25 cellular contexts compared by ENCODE assay signal in genomic region chr17:19341211-19341631, GRCh38. TPM values are rescaled to one million over a fixed set of nuclear protein-coding genes. Genes with fewer than 3 reads are reported as not detected.
DNase-seq lines count a peak whose midpoint lies in the region; ATAC-seq, FAIRE-seq and TF ChIP-seq lines count a peak whose summit lies in the region.
"Had no signal": no experiment of that assay in that cellular context is flagged by ENCODE, and none has a peak within 500 bp of the region (broad histone marks: within the 10 kb centered on the region; RNA-seq: fewer than 3 reads in every experiment).

No MANE protein-coding gene starts in this region.

- H3K4me1 ChIP-seq in astrocyte (ENCODE audit: insufficient read depth, low read length): peaks cover 14% of the 10 kb centered on the region
- H3K4me1 ChIP-seq in mesodermal cell (ENCODE audit: control insufficient read depth, insufficient read depth, low read length, poor library complexity, severe bottlenecking): peaks cover 15% of the 10 kb centered on the region

- H3K4me1 Mint-ChIP-seq in astrocyte (ENCODE audit: low read depth, unreplicated experiment): peaks cover 26% of the 10 kb centered on the region
- H3K4me1 Mint-ChIP-seq in activated T-helper 1 cell treated with anti-CD3 and anti-CD28 coated beads, Interleukin-12 subunit alpha, Interleukin-12 subunit beta, Interleukin-2, Interleukin-4 antibody, amounts not matched to agents 30 ng/mL and 10 ng/mL and 1 ng/mL, durations not matched to agents 14 hours and 24 hours and 36 hours (ENCODE audit: low read depth): no peaks in the 10 kb centered on the region
- H3K4me1 Mint-ChIP-seq: CD4-positive, alpha-beta memory T cell had no signal

- H3K9ac ChIP-seq in astrocyte (ENCODE audit: low read length): no peak overlapping the region
- H3K9ac ChIP-seq: KMS-11 had no signal

- H3K36me3 Mint-ChIP-seq in astrocyte (ENCODE audit: low read depth, unreplicated experiment): peaks cover 2% of the 10 kb centered on the region
- H3K36me3 Mint-ChIP-seq in activated T-helper 1 cell treated with anti-CD3 and anti-CD28 coated beads, Interleukin-12 subunit alpha, Interleukin-12 subunit beta, Interleukin-2, Interleukin-4 antibody, amounts not matched to agents 30 ng/mL and 10 ng/mL and 1 ng/mL, durations not matched to agents 14 hours and 24 hours and 36 hours (ENCODE audit: low read depth): no peaks in the 10 kb centered on the region
- H3K36me3 Mint-ChIP-seq: CD4-positive, alpha-beta memory T cell had no signal

- no peaks in the 10 kb centered on the region for H3K27me3 Mint-ChIP-seq in astrocyte (ENCODE audit: low read depth, unreplicated experiment)
- H3K27me3 Mint-ChIP-seq in activated T-helper 1 cell treated with anti-CD3 and anti-CD28 coated beads, Interleukin-12 subunit alpha, Interleukin-12 subunit beta, Interleukin-2, Interleukin-4 antibody, amounts not matched to agents 30 ng/mL and 10 ng/mL and 1 ng/mL, durations not matched to agents 14 hours and 24 hours and 36 hours (ENCODE audit: insufficient read depth): peaks cover 6% of the 10 kb centered on the region

- no peak overlapping the region for H3K27ac ChIP-seq in astrocyte (ENCODE audit: low read depth, low read length)
- peak overlapping the region; percentile 71 for H3K27ac ChIP-seq in mesodermal cell (ENCODE audit: low read depth, low read length, severe bottlenecking)
- H3K27ac ChIP-seq in substantia nigra (ENCODE audit: low read depth, low read length, poor library complexity, severe bottlenecking): peak overlapping the region; percentile 53
- H3K27ac ChIP-seq: 22Rv1, esophagus muscularis mucosa, gastrocnemius medialis, KMS-11 had no signal

- FAIRE-seq in astrocyte (lab: Jason Lieb, UNC): no peak

- H4K20me1 ChIP-seq in astrocyte (ENCODE audit: insufficient read depth, low read length): no peaks in the 10 kb centered on the region

- 61 to 81% methylated on average over 3 to 7 of the region's 7 CpGs for WGBS in mesodermal cell (ENCODE audit: insufficient coverage in 2 of 2), 2 experiments

- H3K9me3 ChIP-seq in astrocyte (ENCODE audit: insufficient read depth, low read depth, low read length): no peaks in the 10 kb centered on the region
- no peaks in the 10 kb centered on the region for H3K9me3 ChIP-seq in mesodermal cell (ENCODE audit: control insufficient read depth, low read length)
- H3K9me3 ChIP-seq: esophagus muscularis mucosa, gastrocnemius medialis, HAP-1 had no signal

- H3K4me3 ChIP-seq in astrocyte (ENCODE audit: insufficient read depth, low read depth, low read length): no peak overlapping the region
- H3K4me3 ChIP-seq in mesodermal cell (ENCODE audit: extremely low read depth, insufficient read depth, low read length, poor library complexity, severe bottlenecking): no peak overlapping the region
- H3K4me3 ChIP-seq: esophagus muscularis mucosa, gastrocnemius medialis, HAP-1, SK-N-MC had no signal

- H2AFZ ChIP-seq in astrocyte (ENCODE audit: low read depth, low read length): no peak overlapping the region

- peak overlapping the region; percentile 70 for H3K27ac Mint-ChIP-seq in astrocyte (ENCODE audit: unreplicated experiment)
- H3K27ac Mint-ChIP-seq in activated T-helper 1 cell treated with anti-CD3 and anti-CD28 coated beads, Interleukin-12 subunit alpha, Interleukin-12 subunit beta, Interleukin-2, Interleukin-4 antibody, amounts not matched to agents 30 ng/mL and 10 ng/mL and 1 ng/mL, durations not matched to agents 14 hours and 24 hours and 36 hours: no peak overlapping the region
- H3K27ac Mint-ChIP-seq: T-helper 17 cell had no signal

- H3K79me2 ChIP-seq in astrocyte (ENCODE audit: insufficient read depth, low read length): no peaks in the 10 kb centered on the region

- DNase-seq in activated CD4-positive, CD25-positive, alpha-beta regulatory T cell treated with anti-CD3 and anti-CD28 coated beads, Interleukin-2, amount 50 U/mL, for 72 hours: peak; percentile 28
- no peak for DNase-seq in activated CD4-positive, CD25-positive, alpha-beta regulatory T cell (lab: John Stamatoyannopoulos, UW)
- DNase-seq in astrocyte (ENCODE audit: low read depth): no peak
- no peak for DNase-seq in substantia nigra (lab: John Stamatoyannopoulos, UW)
- DNase-seq in NCI-H187 treated with DMSO at 0.1 percent for 48 hours (lab: John Stamatoyannopoulos, UW): no peak
- DNase-seq in activated T-helper 1 cell treated with anti-CD3 and anti-CD28 coated beads, Interleukin-12 subunit alpha, Interleukin-12 subunit beta, Interleukin-2, Interleukin-4 antibody, amounts not matched to agents 30 ng/mL and 10 ng/mL and 1 ng/mL, durations not matched to agents 14 hours and 24 hours and 36 hours (ENCODE audit: low spot score): no peak
- DNase-seq: activated CD4-positive, alpha-beta T cell treated with anti-CD3 and anti-CD28 coated beads, Interleukin-2, amount 50 U/mL, for 1 hour; activated gamma-delta T cell; CD4-positive, alpha-beta memory T cell; cerebellar nuclear complex; DMS153; effector memory CD4-positive, alpha-beta T cell; gastrocnemius medialis; mammary epithelial cell; NCI-H146; T-helper 17 cell had no signal

- no peaks in the 10 kb centered on the region for H3K27me3 ChIP-seq in astrocyte (ENCODE audit: insufficient read depth, low read length)
- H3K27me3 ChIP-seq: esophagus muscularis mucosa, gastrocnemius medialis had no signal

- intact Hi-C loops in activated T-helper 1 cell treated with anti-CD3 and anti-CD28 coated beads, Interleukin-12 subunit alpha, Interleukin-12 subunit beta, Interleukin-2, Interleukin-4 antibody, amounts not matched to agents 30 ng/mL and 10 ng/mL and 1 ng/mL, durations not matched to agents 14 hours and 24 hours and 36 hours (cut with micrococcal nuclease): no loop called here

- peak overlapping the region; percentile 23 for H3K4me3 Mint-ChIP-seq in astrocyte (ENCODE audit: unreplicated experiment)
- no peak overlapping the region for H3K4me3 Mint-ChIP-seq in activated T-helper 1 cell treated with anti-CD3 and anti-CD28 coated beads, Interleukin-12 subunit alpha, Interleukin-12 subunit beta, Interleukin-2, Interleukin-4 antibody, amounts not matched to agents 30 ng/mL and 10 ng/mL and 1 ng/mL, durations not matched to agents 14 hours and 24 hours and 36 hours
- H3K4me3 Mint-ChIP-seq: T-helper 17 cell had no signal

- no peaks in the 10 kb centered on the region for H3K9me3 Mint-ChIP-seq in astrocyte (ENCODE audit: unreplicated experiment)
- no peaks in the 10 kb centered on the region for H3K9me3 Mint-ChIP-seq in activated T-helper 1 cell treated with anti-CD3 and anti-CD28 coated beads, Interleukin-12 subunit alpha, Interleukin-12 subunit beta, Interleukin-2, Interleukin-4 antibody, amounts not matched to agents 30 ng/mL and 10 ng/mL and 1 ng/mL, durations not matched to agents 14 hours and 24 hours and 36 hours
- H3K9me3 Mint-ChIP-seq: CD4-positive, alpha-beta memory T cell had no signal

- H3K36me3 ChIP-seq in astrocyte (ENCODE audit: insufficient read depth, low read length): no peaks in the 10 kb centered on the region
- H3K36me3 ChIP-seq in mesodermal cell (ENCODE audit: control insufficient read depth, insufficient read depth, low read length): peaks cover 3% of the 10 kb centered on the region
- H3K36me3 ChIP-seq: gastrocnemius medialis, HAP-1 had no signal

- H3K4me2 ChIP-seq in astrocyte (ENCODE audit: low read length): no peak overlapping the region
- H3K4me2 ChIP-seq: KMS-11 had no signal

- TF ChIP-seq CTCF in astrocyte (IDR thresholded peaks at IDR 0.05; ENCODE audit: insufficient read depth, low read depth, low read length): no peak

- ATAC-seq in HG02884 (IDR thresholded peaks at IDR 0.05; ENCODE audit: unreplicated experiment): no peak
- ATAC-seq: gastrocnemius medialis, T-helper 17 cell had no signal

RNA-seq across cellular contexts. Expression of gene B9D1, which starts 21.3 kb away (rescaled TPM):
- total RNA-seq in astrocyte: 10.2 and 10.9 TPM in 2 replicates
- 21.5 TPM for polyA plus RNA-seq in mesodermal cell (2013, experiment 1 of 2)
- polyA plus RNA-seq in mesodermal cell (2013, experiment 2 of 2): 18.5 TPM
- 4.3 and 5.6 TPM in 2 replicates for total RNA-seq in activated T-helper 1 cell treated with anti-CD3 and anti-CD28 coated beads, Interleukin-12 subunit alpha, Interleukin-12 subunit beta, Interleukin-2, Interleukin-4 antibody, amounts not matched to agents 30 ng/mL and 10 ng/mL and 1 ng/mL, durations not matched to agents 14 hours and 24 hours and 36 hours

RNA-seq across cellular contexts. Expression of gene MAPK7, which starts 37.1 kb away (rescaled TPM):
- total RNA-seq in astrocyte: 25.1 and 34.3 TPM in 2 replicates
- 20.5 TPM for polyA plus RNA-seq in mesodermal cell (2013, experiment 1 of 2)
- polyA plus RNA-seq in mesodermal cell (2013, experiment 2 of 2): 19.8 TPM
- 17.2 and 20.7 TPM in 2 replicates for total RNA-seq in activated T-helper 1 cell treated with anti-CD3 and anti-CD28 coated beads, Interleukin-12 subunit alpha, Interleukin-12 subunit beta, Interleukin-2, Interleukin-4 antibody, amounts not matched to agents 30 ng/mL and 10 ng/mL and 1 ng/mL, durations not matched to agents 14 hours and 24 hours and 36 hours

RNA-seq across cellular contexts. Expression of gene MFAP4, which starts 45.8 kb away (rescaled TPM):
- total RNA-seq in astrocyte: 0.93 and 3.7 TPM in 2 replicates
- 9.2 TPM for polyA plus RNA-seq in mesodermal cell (2013, experiment 1 of 2)
- polyA plus RNA-seq in mesodermal cell (2013, experiment 2 of 2): 11.0 TPM
- total RNA-seq in activated T-helper 1 cell treated with anti-CD3 and anti-CD28 coated beads, Interleukin-12 subunit alpha, Interleukin-12 subunit beta, Interleukin-2, Interleukin-4 antibody, amounts not matched to agents 30 ng/mL and 10 ng/mL and 1 ng/mL, durations not matched to agents 14 hours and 24 hours and 36 hours: not detected in 2 replicates
- total RNA-seq: CD4-positive, alpha-beta memory T cell; G401; HT-29; T-helper 17 cell had no signal
- polyA plus RNA-seq: CD4-positive, alpha-beta memory T cell; mammary epithelial cell had no signal
